Comparison of ENCODE assay signal across 10 cellular contexts in genomic region chr10:74432841-74433594, GRCh38.
DNase-seq lines count a peak whose midpoint lies in the region; ATAC-seq, FAIRE-seq and TF ChIP-seq lines count a peak whose summit lies in the region.
"Had no signal": no experiment of that assay in that cellular context is flagged by ENCODE, and none has a peak within 500 bp of the region (broad histone marks: within the 10 kb centered on the region; RNA-seq: fewer than 3 reads in every experiment).

No MANE protein-coding gene starts in this region.

- no peak overlapping the region for H2AFZ ChIP-seq in Loucy (ENCODE audit: low read length)

- no peaks in the 10 kb centered on the region for H3K9me2 ChIP-seq in Loucy (replicated peaks; ENCODE audit: low read depth, low read length)

- intact Hi-C loops in vagina (cut with DNase I) = no loop called here

- no peak overlapping the region for H3K4me3 ChIP-seq in Loucy (ENCODE audit: low read length, poor library complexity, severe bottlenecking)
- H3K4me3 ChIP-seq in astrocyte of the spinal cord (ENCODE audit: low read depth, low read length) = no peak overlapping the region
- no peak overlapping the region for H3K4me3 ChIP-seq in small intestine (ENCODE audit: low read depth in 1 of 2, low read length in 2 of 2)
- no peak overlapping the region for H3K4me3 ChIP-seq in vagina

- FAIRE-seq in small intestine (lab: Jason Lieb, UNC) = no peak

- H4K20me1 ChIP-seq in Loucy (ENCODE audit: insufficient read depth, low read length, poor library complexity, severe bottlenecking) = no peaks in the 10 kb centered on the region

- 57 to 88% (median 71%) methylated on average over 1 of the region's 1 CpG for WGBS in small intestine, 3 donors

- no peak for TF ChIP-seq POLR2A in vagina (IDR thresholded peaks at IDR 0.05)

- H3K27me3 ChIP-seq in Loucy (ENCODE audit: insufficient read depth, low read length, poor library complexity, severe bottlenecking) (no peaks in the 10 kb centered on the region), small intestine (ENCODE audit: control insufficient read depth in 2 of 2, insufficient read depth in 2 of 2, low read length in 2 of 2) (no peaks in the 10 kb centered on the region), vagina (no peaks in the 10 kb centered on the region)

- in situ Hi-C loops in astrocyte of the spinal cord (cut with HindIII; ENCODE audit: low sequenced_read_pairs) = no loop called here

- H3K27ac ChIP-seq in small intestine (ENCODE audit: low read depth in 1 of 2, low read length in 1 of 2) = no peak overlapping the region
- no peak overlapping the region for H3K27ac ChIP-seq in vagina

- peak overlapping the region; percentile 28 for H3K4me2 ChIP-seq in Loucy (ENCODE audit: low read depth, low read length, poor library complexity, severe bottlenecking)

- no peaks in the 10 kb centered on the region for H3K79me2 ChIP-seq in Loucy (ENCODE audit: insufficient read depth, low read length)

- DNase-seq in DMS79 (lab: John Stamatoyannopoulos, UW) (peak; percentile 80), astrocyte of the spinal cord (ENCODE audit: low read depth, low spot score) (peak; percentile 60), non-pigmented ciliary epithelial cell (ENCODE audit: low read depth) (peak; percentile 34), small intestine (no peak), vagina (ENCODE audit: extremely low spot score in 2 of 2) (no peak)
- DNase-seq: glutamatergic neuron, naive B cell had no signal

- H3K36me3 ChIP-seq in Loucy (ENCODE audit: insufficient read depth, low read length) = no peaks in the 10 kb centered on the region
- no peaks in the 10 kb centered on the region for H3K36me3 ChIP-seq in small intestine (ENCODE audit: control insufficient read depth in 2 of 2, insufficient read depth in 2 of 2, low read length in 2 of 2)
- H3K36me3 ChIP-seq in vagina = no peaks in the 10 kb centered on the region

- H3K9me3 ChIP-seq in Loucy (ENCODE audit: insufficient read depth, low read depth, low read length) (no peaks in the 10 kb centered on the region), small intestine (ENCODE audit: control insufficient read depth, low read depth) (no peaks in the 10 kb centered on the region), vagina (no peaks in the 10 kb centered on the region)

- ATAC-seq in HG02763 (IDR thresholded peaks at IDR 0.05; ENCODE audit: unreplicated experiment) (no peak), GM21526 (IDR thresholded peaks at IDR 0.05; ENCODE audit: low FRiP score, unreplicated experiment) (no peak)

- TF ChIP-seq CTCF in Loucy (conservative IDR thresholded peaks at IDR 0.05; ENCODE audit: low read length) (no peak), astrocyte of the spinal cord (IDR thresholded peaks at IDR 0.05; ENCODE audit: low read depth, low read length) (no peak), vagina (IDR thresholded peaks at IDR 0.05) (no peak)

- H3F3A ChIP-seq in Loucy (ENCODE audit: low read depth) = no peaks in the 10 kb centered on the region

- no peak overlapping the region for H3K9ac ChIP-seq in Loucy (ENCODE audit: low read depth, low read length, poor library complexity, severe bottlenecking)

- H3K4me1 ChIP-seq in Loucy (ENCODE audit: insufficient read depth, low read length, poor library complexity, severe bottlenecking) (peaks cover 12% of the 10 kb centered on the region), small intestine (ENCODE audit: control insufficient read depth in 2 of 2, insufficient read depth in 1 of 2, low read depth in 1 of 2, low read length in 1 of 2) (no peaks in the 10 kb centered on the region), vagina (peaks cover 5% of the 10 kb centered on the region)

Comparison
In these comparisons a context has a peak if more than half of its experiments do, and no peak if none do; other contexts are left out.
1. DNase-seq: peak in DMS79 (single experiment), astrocyte of the spinal cord (single experiment) and non-pigmented ciliary epithelial cell (single experiment); none in small intestine (single experiment) and vagina (0 of 2).